Comparison of ENCODE assay signal across 13 cellular contexts in genomic region chr6:57242505-57242904, GRCh38. TPM values are rescaled to one million over a fixed set of nuclear protein-coding genes. Genes with fewer than 3 reads are reported as not detected.
DNase-seq lines count a peak whose midpoint lies in the region; ATAC-seq and TF ChIP-seq lines count a peak whose summit lies in the region.
"Had no signal": no experiment of that assay in that cellular context is flagged by ENCODE, and none has a peak within 500 bp of the region (broad histone marks: within the 10 kb centered on the region; RNA-seq: fewer than 3 reads in every experiment).

No MANE protein-coding gene starts in this region.

- H3K27ac ChIP-seq in HEK293 (ENCODE audit: extremely low read depth, low read depth, low read length) (no peak overlapping the region), SJSA1 (peak overlapping the region; percentile 74), foreskin keratinocyte (no peak overlapping the region)
- H3K27ac ChIP-seq: adrenal gland had no signal

- H3K9me3 Mint-ChIP-seq in CD14-positive monocyte: peaks cover 2 to 6% (median 2%) of the 10 kb centered on the region in 7 donors
- H3K9me3 Mint-ChIP-seq: activated CD4-positive, alpha-beta memory T cell treated with anti-CD3 and anti-CD28 coated beads for 36 hours had no signal

- H3K27me3 Mint-ChIP-seq in CD14-positive monocyte (ENCODE audit: low read depth in 3 of 3): peaks cover 0 to 5% (median 0%) of the 10 kb centered on the region in 3 donors

- intact Hi-C loops in CD14-positive monocyte (cut with micrococcal nuclease): no loop called here

- H3K36me3 ChIP-seq in HEK293 (ENCODE audit: control insufficient read depth in 2 of 2, insufficient read depth in 1 of 2, low read length in 2 of 2) (no peaks in the 10 kb centered on the region), SJSA1 (no peaks in the 10 kb centered on the region)
- H3K36me3 ChIP-seq: adrenal gland, tibial nerve had no signal

- no peaks in the 10 kb centered on the region for H3K4me1 Mint-ChIP-seq in CD14-positive monocyte
- H3K4me1 Mint-ChIP-seq: naive thymus-derived CD8-positive, alpha-beta T cell had no signal

- H3K27ac Mint-ChIP-seq in CD14-positive monocyte: no peak overlapping the region
- H3K27ac Mint-ChIP-seq: activated CD4-positive, alpha-beta memory T cell treated with anti-CD3 and anti-CD28 coated beads for 36 hours; naive thymus-derived CD8-positive, alpha-beta T cell had no signal

- TF ChIP-seq CTCF in HEK293 (tag by site-specific recombination; IDR thresholded peaks at IDR 0.05) (no peak), foreskin keratinocyte (conservative IDR thresholded peaks at IDR 0.05) (no peak), CD14-positive monocyte (IDR thresholded peaks at IDR 0.05) (no peak)

- H3K27me3 ChIP-seq in SJSA1 (replicated peaks) (no peaks in the 10 kb centered on the region), foreskin keratinocyte (no peaks in the 10 kb centered on the region)
- H3K27me3 ChIP-seq: adrenal gland, tibial nerve had no signal

- CTCF ChIA-PET in HEK293 (lab: Yijun Ruan, JAX): interaction anchor here (0.5 to 1.5 kb wide), 3 partner anchors 288 to 338 kb away, joined by 3 read pairs; partner anchors contain the start of gene BEND6

- H3K4me1 ChIP-seq in HEK293 (ENCODE audit: control insufficient read depth, insufficient read depth, low read length) (peaks cover 6% of the 10 kb centered on the region; the same call in 1 of the 2 replicates), SJSA1 (replicated peaks) (peaks cover 16% of the 10 kb centered on the region), foreskin keratinocyte (no peaks in the 10 kb centered on the region)
- H3K4me1 ChIP-seq: adrenal gland had no signal

- no peaks in the 10 kb centered on the region for H3K36me3 Mint-ChIP-seq in CD14-positive monocyte
- H3K36me3 Mint-ChIP-seq: activated CD4-positive, alpha-beta memory T cell treated with anti-CD3 and anti-CD28 coated beads for 36 hours had no signal

- H3K9me3 ChIP-seq in HEK293 (ENCODE audit: control insufficient read depth, insufficient read depth, low read depth, low read length): no peaks in the 10 kb centered on the region
- no peaks in the 10 kb centered on the region for H3K9me3 ChIP-seq in SJSA1 (replicated peaks)
- H3K9me3 ChIP-seq: adrenal gland, tibial nerve had no signal

- peak in 1 of 2 experiments; percentile 82 for DNase-seq in SJSA1 (ENCODE audit: low read depth in 1 of 2, low spot score in 2 of 2)
- peak; percentile 42 to 59 for DNase-seq in foreskin keratinocyte
- DNase-seq in smooth muscle cell of the brain vasculature (ENCODE audit: low read depth, low spot score): peak; percentile 28
- no peak for DNase-seq in CD14-positive monocyte (ENCODE audit: low spot score)
- DNase-seq in NCI-H446 (lab: John Stamatoyannopoulos, UW): no peak
- no peak for DNase-seq in stimulated activated CD4-positive, alpha-beta T cell treated with anti-CD3 and anti-CD28 coated beads, Interleukin-4, amount 100 ng/mL, for 24 hours
- DNase-seq: activated CD4-positive, alpha-beta memory T cell treated with anti-CD3 and anti-CD28 coated beads for 36 hours; adrenal gland; hippocampal formation; naive thymus-derived CD8-positive, alpha-beta T cell; stimulated activated CD4-positive, alpha-beta T cell treated with anti-CD3 and anti-CD28 coated beads, Interleukin-2, amount 100 ng/mL, for 48 hours had no signal

- ATAC-seq in foreskin keratinocyte: no peak
- ATAC-seq: naive thymus-derived CD8-positive, alpha-beta T cell had no signal

- POLR2A ChIA-PET in HEK293 (lab: Yijun Ruan, JAX): no interaction called here

- no peak overlapping the region for H3K4me3 ChIP-seq in HEK293 (ENCODE audit: low read depth, low read length)
- no peak overlapping the region for H3K4me3 ChIP-seq in SJSA1
- H3K4me3 ChIP-seq: adrenal gland, tibial nerve had no signal

- no peak overlapping the region for H3K4me3 Mint-ChIP-seq in CD14-positive monocyte
- H3K4me3 Mint-ChIP-seq: activated CD4-positive, alpha-beta memory T cell treated with anti-CD3 and anti-CD28 coated beads for 36 hours; naive thymus-derived CD8-positive, alpha-beta T cell had no signal

TF ChIP-seq in HEK293, 187 proteins besides CTCF, POLR2A, EP300 and RAD21 (continues in another document):
- no peak for TF ChIP-seq ZNF214 (tag by site-specific recombination; IDR thresholded peaks at IDR 0.05; ENCODE audit: borderline replicate concordance)
- TF ChIP-seq KLF8 (tag by site-specific recombination; IDR thresholded peaks at IDR 0.05): peak; percentile 65; the same call in 1 of the 2 replicates
- peak; percentile 42 for TF ChIP-seq PRDM4 (tag by site-specific recombination; IDR thresholded peaks at IDR 0.05)
- no peak for TF ChIP-seq ZNF626 (tag by site-specific recombination; IDR thresholded peaks at IDR 0.05)
- no peak for TF ChIP-seq ZNF571 (tag by site-specific recombination; IDR thresholded peaks at IDR 0.05)
- no peak for TF ChIP-seq KLF7 (tag by site-specific recombination; IDR thresholded peaks at IDR 0.05; ENCODE audit: borderline replicate concordance)
- no peak for TF ChIP-seq ZNF2 (tag by site-specific recombination; IDR thresholded peaks at IDR 0.05)
- peak; percentile 65; the same call in 1 of the 2 replicates for TF ChIP-seq INSM2 (tag by site-specific recombination; IDR thresholded peaks at IDR 0.05)
- TF ChIP-seq ZBTB48 (tag by site-specific recombination; IDR thresholded peaks at IDR 0.05): no peak
- TF ChIP-seq ZNF366 (tag by site-specific recombination; conservative IDR thresholded peaks at IDR 0.05): peak; percentile 89
- no peak for TF ChIP-seq ZBTB11 (tag by site-specific recombination; conservative IDR thresholded peaks at IDR 0.05; ENCODE audit: low read depth)
- TF ChIP-seq ZNF175 (tag by site-specific recombination; IDR thresholded peaks at IDR 0.05): no peak
- TF ChIP-seq ZFP3 (tag by site-specific recombination; IDR thresholded peaks at IDR 0.05; ENCODE audit: low read depth): no peak
- 0 out of 2 replicates have a peak, but pooled peaks have one; percentile 11 for TF ChIP-seq ZNF623 (tag by site-specific recombination; IDR thresholded peaks at IDR 0.05)
- no peak for TF ChIP-seq PRDM1 (tag by site-specific recombination; IDR thresholded peaks at IDR 0.05)
- TF ChIP-seq ZNF433 (tag by site-specific recombination; IDR thresholded peaks at IDR 0.05; ENCODE audit: low read depth): no peak
- TF ChIP-seq ZNF423 (tag by site-specific recombination; IDR thresholded peaks at IDR 0.05): no peak

RNA-seq across cellular contexts. Expression of gene RAB23, which starts 20.4 kb away (rescaled TPM):
- total RNA-seq in SJSA1 (2014; rRNA removed; shearing (Covaris generic)): 77.8 and 94.3 TPM in 2 replicates
- total RNA-seq in foreskin keratinocyte: 17.2 and 18.2 TPM in 2 replicates
- polyA plus RNA-seq in foreskin keratinocyte (6.9 and 9.3 TPM in 2 replicates), CD14-positive monocyte (under 1 TPM; 0.25 to 0.46 TPM)

Comparison
In these comparisons a context has a peak if more than half of its experiments do, and no peak if none do; other contexts are left out.
1. DNase-seq: peak in foreskin keratinocyte (2 of 2) and smooth muscle cell of the brain vasculature (single experiment); none in CD14-positive monocyte (single experiment), NCI-H446 (0 of 2) and stimulated activated CD4-positive, alpha-beta T cell treated with anti-CD3 and anti-CD28 coated beads, Interleukin-4, amount 100 ng/mL, for 24 hours (single experiment).